15 cellular contexts compared by ENCODE assay signal in genomic region chr14:76584271-76584702, GRCh38.
DNase-seq lines count a peak whose midpoint lies in the region; ATAC-seq and TF ChIP-seq lines count a peak whose summit lies in the region.
"Had no signal": no experiment of that assay in that cellular context is flagged by ENCODE, and none has a peak within 500 bp of the region (broad histone marks: within the 10 kb centered on the region; RNA-seq: fewer than 3 reads in every experiment).

No MANE protein-coding gene starts in this region.

- BruUV-seq in MCF 10A (replicated peaks; lab: Mats Ljungman, UMichigan), result no TSS peak

- no peaks in the 10 kb centered on the region for H3K36me3 ChIP-seq in breast epithelium
- no peaks in the 10 kb centered on the region for H3K36me3 ChIP-seq in uterus
- H3K36me3 ChIP-seq: colonic mucosa had no signal

- H3K27ac ChIP-seq in breast epithelium (no peak overlapping the region), RWPE1 (peak overlapping the region; percentile 67), uterus (no peak overlapping the region)
- H3K27ac ChIP-seq: colonic mucosa had no signal

- TF ChIP-seq POLR2A in breast epithelium (IDR thresholded peaks at IDR 0.05), result no peak
- no peak for TF ChIP-seq POLR2A in uterus (IDR thresholded peaks at IDR 0.05)

- no peak overlapping the region for H3K4me3 Mint-ChIP-seq in MCF 10A (ENCODE audit: unreplicated experiment)
- no peak overlapping the region for H3K4me3 Mint-ChIP-seq in activated naive CD8-positive, alpha-beta T cell treated with anti-CD3 and anti-CD28 coated beads, Interleukin-2, amount 50 U/mL, for 24 hours
- H3K4me3 Mint-ChIP-seq: activated naive CD8-positive, alpha-beta T cell treated with anti-CD3 and anti-CD28 coated beads, Interleukin-2, amount 10 ng/mL, durations not matched to agents 7 days and 5 days; memory B cell had no signal

- H3K4me1 ChIP-seq in breast epithelium, result no peaks in the 10 kb centered on the region
- no peaks in the 10 kb centered on the region for H3K4me1 ChIP-seq in uterus
- H3K4me1 ChIP-seq: colonic mucosa had no signal

- no peaks in the 10 kb centered on the region for H3K36me3 Mint-ChIP-seq in MCF 10A (ENCODE audit: insufficient read depth, unreplicated experiment)
- H3K36me3 Mint-ChIP-seq in activated naive CD8-positive, alpha-beta T cell treated with anti-CD3 and anti-CD28 coated beads, Interleukin-2, amount 50 U/mL, for 24 hours (ENCODE audit: low read depth), result no peaks in the 10 kb centered on the region
- H3K36me3 Mint-ChIP-seq: activated naive CD8-positive, alpha-beta T cell treated with anti-CD3 and anti-CD28 coated beads, Interleukin-2, amount 10 ng/mL, durations not matched to agents 7 days and 5 days; memory B cell had no signal

- ATAC-seq in activated naive CD8-positive, alpha-beta T cell treated with anti-CD3 and anti-CD28 coated beads, Interleukin-2, amount 50 U/mL, for 24 hours, result no peak

- no peaks in the 10 kb centered on the region for H3K27me3 Mint-ChIP-seq in MCF 10A (ENCODE audit: insufficient read depth, unreplicated experiment)
- no peaks in the 10 kb centered on the region for H3K27me3 Mint-ChIP-seq in activated naive CD8-positive, alpha-beta T cell treated with anti-CD3 and anti-CD28 coated beads, Interleukin-2, amount 50 U/mL, for 24 hours

- CTCF ChIA-PET in MCF 10A (lab: Yijun Ruan, JAX) (interaction anchor here (0.5 to 0.7 kb wide), 2 partner anchors 8 to 853 kb away, joined by 3 read pairs; no protein-coding TSS in a partner anchor), RWPE1 (lab: Yijun Ruan, JAX) (interaction anchor here (0.5 to 0.6 kb wide), 2 partner anchors 38 to 42 kb away, joined by 3 read pairs; no protein-coding TSS in a partner anchor)

- H3K4me1 Mint-ChIP-seq in MCF 10A (ENCODE audit: insufficient read depth, unreplicated experiment), result no peaks in the 10 kb centered on the region
- H3K4me1 Mint-ChIP-seq in activated naive CD8-positive, alpha-beta T cell treated with anti-CD3 and anti-CD28 coated beads, Interleukin-2, amount 50 U/mL, for 24 hours, result no peaks in the 10 kb centered on the region
- H3K4me1 Mint-ChIP-seq: activated naive CD8-positive, alpha-beta T cell treated with anti-CD3 and anti-CD28 coated beads, Interleukin-2, amount 10 ng/mL, durations not matched to agents 7 days and 5 days; memory B cell had no signal

- H3K27ac Mint-ChIP-seq in MCF 10A (ENCODE audit: low read depth, unreplicated experiment), result no peak overlapping the region
- H3K27ac Mint-ChIP-seq in activated naive CD8-positive, alpha-beta T cell treated with anti-CD3 and anti-CD28 coated beads, Interleukin-2, amount 50 U/mL, for 24 hours, result no peak overlapping the region
- H3K27ac Mint-ChIP-seq: activated naive CD8-positive, alpha-beta T cell treated with anti-CD3 and anti-CD28 coated beads, Interleukin-2, amount 10 ng/mL, durations not matched to agents 7 days and 5 days; memory B cell had no signal

- H3K9me3 ChIP-seq in breast epithelium (no peaks in the 10 kb centered on the region), uterus (no peaks in the 10 kb centered on the region)
- H3K9me3 ChIP-seq: colonic mucosa had no signal

- no peaks in the 10 kb centered on the region for H3K27me3 ChIP-seq in breast epithelium
- H3K27me3 ChIP-seq in uterus, result no peaks in the 10 kb centered on the region
- H3K27me3 ChIP-seq: colonic mucosa had no signal

- intact Hi-C loops in MCF 10A (cut with micrococcal nuclease), result no loop called here
- intact Hi-C loops in breast epithelium (cut with DNase I; ENCODE audit: low total_unique reads), result no loop called here
- intact Hi-C loops in uterus (cut with DNase I; ENCODE audit: low total_unique reads), result no loop called here

- DNase-seq in MCF 10A (ENCODE audit: unreplicated experiment), result peak; percentile 22
- DNase-seq in breast epithelium (ENCODE audit: low spot score in 2 of 2), result no peak
- DNase-seq in RWPE1 (ENCODE audit: low spot score), result no peak
- peak; percentile 46 for DNase-seq in kidney glomerular epithelial cell (lab: John Stamatoyannopoulos, UW)
- DNase-seq in uterus, result peak; percentile 15 to 17
- DNase-seq in GM10266 (ENCODE audit: extremely low spot score), result no peak
- DNase-seq in activated T-cell treated with anti-CD3 and anti-CD28 coated beads, Interleukin-2, amount 50 U/mL, for 48 hours, result no peak
- DNase-seq in activated naive CD8-positive, alpha-beta T cell treated with anti-CD3 and anti-CD28 coated beads, Interleukin-2, amount 50 U/mL, for 24 hours, result no peak
- DNase-seq: activated naive CD8-positive, alpha-beta T cell treated with anti-CD3 and anti-CD28 coated beads, Interleukin-2, amount 10 ng/mL, durations not matched to agents 7 days and 5 days; Calu3; colonic mucosa; H7; KG1; NCI-H187 treated with DMSO at 0.1 percent for 48 hours had no signal

- H3K4me3 ChIP-seq in breast epithelium (no peak overlapping the region), uterus (no peak overlapping the region)
- H3K4me3 ChIP-seq: colonic mucosa had no signal

- TF ChIP-seq CTCF in MCF 10A (IDR thresholded peaks at IDR 0.05; ENCODE audit: unreplicated experiment) (no peak), breast epithelium (IDR thresholded peaks at IDR 0.05) (no peak), RWPE1 (conservative IDR thresholded peaks at IDR 0.05; ENCODE audit: low read depth) (no peak), uterus (IDR thresholded peaks at IDR 0.05) (no peak), GM10266 (IDR thresholded peaks at IDR 0.05; ENCODE audit: control insufficient read depth, insufficient read depth, low read depth, missing control alignments) (no peak)

- POLR2A ChIA-PET in MCF 10A (lab: Yijun Ruan, JAX), result no interaction called here
- POLR2A ChIA-PET in RWPE1 (lab: Yijun Ruan, JAX; ENCODE audit: low non-redundant PET), result interaction anchor here (0.6 kb wide), 1 partner anchor 146 kb away, joined by 3 read pairs; no protein-coding TSS in a partner anchor

- no peaks in the 10 kb centered on the region for H3K9me3 Mint-ChIP-seq in MCF 10A (ENCODE audit: unreplicated experiment)
- no peaks in the 10 kb centered on the region for H3K9me3 Mint-ChIP-seq in activated naive CD8-positive, alpha-beta T cell treated with anti-CD3 and anti-CD28 coated beads, Interleukin-2, amount 50 U/mL, for 24 hours
- H3K9me3 Mint-ChIP-seq: activated naive CD8-positive, alpha-beta T cell treated with anti-CD3 and anti-CD28 coated beads, Interleukin-2, amount 10 ng/mL, durations not matched to agents 7 days and 5 days; memory B cell had no signal

Comparison
In these comparisons a context has a peak if more than half of its experiments do, and no peak if none do; other contexts are left out.
1. DNase-seq: peak in MCF 10A (single experiment), kidney glomerular epithelial cell (single experiment) and uterus (2 of 2); none in breast epithelium (0 of 2), RWPE1 (single experiment), GM10266 (single experiment), activated T-cell treated with anti-CD3 and anti-CD28 coated beads, Interleukin-2, amount 50 U/mL, for 48 hours (0 of 2) and activated naive CD8-positive, alpha-beta T cell treated with anti-CD3 and anti-CD28 coated beads, Interleukin-2, amount 50 U/mL, for 24 hours (single experiment).